In the genomic region with DNA sequence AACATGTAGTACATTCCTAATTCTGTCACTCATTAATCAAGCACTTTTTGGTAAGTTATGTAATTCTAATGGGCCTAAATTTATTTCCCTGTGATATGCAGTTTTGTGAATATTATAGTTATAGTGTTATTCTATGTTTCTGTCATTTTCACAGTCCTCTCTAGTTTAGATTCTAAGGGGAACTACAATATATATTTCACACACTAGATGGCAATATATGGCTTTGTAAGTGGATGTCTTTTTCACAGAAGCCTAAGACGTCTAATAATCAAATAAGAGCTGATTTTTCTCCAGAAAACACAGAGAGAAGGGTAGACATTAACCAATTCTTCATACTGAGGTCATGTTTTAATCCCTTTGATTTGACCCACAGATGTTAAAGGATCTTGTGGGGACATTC, we compare ENCODE assay signal across 8 cellular contexts.
DNase-seq lines count a peak whose midpoint lies in the region; ATAC-seq and TF ChIP-seq lines count a peak whose summit lies in the region.

No MANE protein-coding gene starts in this region.

- H3K4me3 Mint-ChIP-seq in memory B cell: no peak overlapping the region

- ATAC-seq in memory B cell (ENCODE audit: low read depth): peak; percentile 62
- ATAC-seq in HG02885 (IDR thresholded peaks at IDR 0.05; ENCODE audit: poor library complexity, unreplicated experiment): no peak
- no peak for ATAC-seq in HG02981 (IDR thresholded peaks at IDR 0.05; ENCODE audit: unreplicated experiment)
- no peak for ATAC-seq in HG03469 (IDR thresholded peaks at IDR 0.05; ENCODE audit: unreplicated experiment)

- H4K20me1 ChIP-seq in Loucy (ENCODE audit: insufficient read depth, low read length, poor library complexity, severe bottlenecking): no peaks in the 10 kb centered on the region

- in situ Hi-C loops in astrocyte of the cerebellum (cut with HindIII; ENCODE audit: low sequenced_read_pairs): no loop called here

- H3K9me3 Mint-ChIP-seq in memory B cell: no peaks in the 10 kb centered on the region

- no peaks in the 10 kb centered on the region for H3F3A ChIP-seq in Loucy (ENCODE audit: low read depth)

- H3K4me2 ChIP-seq in Loucy (ENCODE audit: low read depth, low read length, poor library complexity, severe bottlenecking): peak overlapping the region; percentile 13

- no peaks in the 10 kb centered on the region for H3K79me2 ChIP-seq in Loucy (ENCODE audit: insufficient read depth, low read length)

- no peaks in the 10 kb centered on the region for H3K4me1 Mint-ChIP-seq in memory B cell

- no peaks in the 10 kb centered on the region for H3K9me2 ChIP-seq in Loucy (replicated peaks; ENCODE audit: low read depth, low read length)

- H3K4me1 ChIP-seq in Loucy (ENCODE audit: insufficient read depth, low read length, poor library complexity, severe bottlenecking): no peaks in the 10 kb centered on the region

- no peaks in the 10 kb centered on the region for H3K36me3 ChIP-seq in Loucy (ENCODE audit: insufficient read depth, low read length)

- no peaks in the 10 kb centered on the region for H3K27me3 Mint-ChIP-seq in memory B cell

- H3K9ac ChIP-seq in Loucy (ENCODE audit: low read depth, low read length, poor library complexity, severe bottlenecking): no peak overlapping the region

- TF ChIP-seq CTCF in GM12864 (IDR thresholded peaks at IDR 0.05; ENCODE audit: low read depth, low read length, missing control alignments): peak; percentile 25
- TF ChIP-seq CTCF in Loucy (conservative IDR thresholded peaks at IDR 0.05; ENCODE audit: low read length): peak; percentile 74
- TF ChIP-seq CTCF in astrocyte of the cerebellum (IDR thresholded peaks at IDR 0.05; ENCODE audit: low read depth, low read length, missing control alignments): peak; percentile 7

- no peak overlapping the region for H3K27ac Mint-ChIP-seq in memory B cell

- DNase-seq in GM12864 (ENCODE audit: low read depth) (no peak), astrocyte of the cerebellum (ENCODE audit: low read depth) (peak; percentile 19), memory B cell (ENCODE audit: low spot score in 2 of 2) (no peak)
- DNase-seq in stimulated activated CD4-positive, alpha-beta T cell treated with anti-CD3 and anti-CD28 coated beads, Interleukin-2, amount 100 ng/mL, for 48 hours: no peak

- H3K9me3 ChIP-seq in Loucy (ENCODE audit: insufficient read depth, low read depth, low read length): no peaks in the 10 kb centered on the region

- no peaks in the 10 kb centered on the region for H3K27me3 ChIP-seq in Loucy (ENCODE audit: insufficient read depth, low read length, poor library complexity, severe bottlenecking)

- H2AFZ ChIP-seq in Loucy (ENCODE audit: low read length): no peak overlapping the region

- H3K4me3 ChIP-seq in GM12864 (ENCODE audit: low read depth, low read length): no peak overlapping the region
- H3K4me3 ChIP-seq in Loucy (ENCODE audit: low read length, poor library complexity, severe bottlenecking): no peak overlapping the region
- H3K4me3 ChIP-seq in astrocyte of the cerebellum (ENCODE audit: low read depth, low read length): no peak overlapping the region

- peaks cover 3% of the 10 kb centered on the region for H3K36me3 Mint-ChIP-seq in memory B cell

Comparison
In these comparisons a context has a peak if more than half of its experiments do, and no peak if none do; other contexts are left out.
1. CTCF ChIP-seq: peak in every context shown above with its lines; median percentile 74 in Loucy; 25 in GM12864; 7 in astrocyte of the cerebellum.